Comparison of ENCODE assay signal across 1 cellular context in the genomic region with DNA sequence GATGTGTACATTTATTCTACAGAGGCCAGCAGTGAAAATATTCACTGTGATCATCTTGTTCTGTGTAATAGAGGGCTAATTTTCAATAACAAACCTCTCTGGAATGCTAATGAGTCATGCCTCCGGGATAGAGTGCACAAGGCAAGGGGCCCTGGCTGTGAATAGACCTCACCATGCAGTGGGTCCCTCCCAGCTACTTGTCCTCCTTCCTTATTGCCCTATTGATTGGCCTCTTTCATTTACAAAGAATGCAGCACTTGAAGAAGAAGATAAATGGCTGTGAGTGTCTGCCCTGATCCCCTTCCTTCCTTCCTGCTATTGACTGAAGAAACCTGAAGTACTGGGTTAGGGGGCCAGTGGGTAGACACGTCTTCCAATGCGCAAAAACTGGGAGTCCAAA.
TF ChIP-seq lines count a peak whose summit lies in the region.

No MANE protein-coding gene starts in this region.

TF ChIP-seq in GM23338, 12 proteins besides CTCF, POLR2A, EP300 and RAD21 (continued from another document):
- TF ChIP-seq, protein P1, sequence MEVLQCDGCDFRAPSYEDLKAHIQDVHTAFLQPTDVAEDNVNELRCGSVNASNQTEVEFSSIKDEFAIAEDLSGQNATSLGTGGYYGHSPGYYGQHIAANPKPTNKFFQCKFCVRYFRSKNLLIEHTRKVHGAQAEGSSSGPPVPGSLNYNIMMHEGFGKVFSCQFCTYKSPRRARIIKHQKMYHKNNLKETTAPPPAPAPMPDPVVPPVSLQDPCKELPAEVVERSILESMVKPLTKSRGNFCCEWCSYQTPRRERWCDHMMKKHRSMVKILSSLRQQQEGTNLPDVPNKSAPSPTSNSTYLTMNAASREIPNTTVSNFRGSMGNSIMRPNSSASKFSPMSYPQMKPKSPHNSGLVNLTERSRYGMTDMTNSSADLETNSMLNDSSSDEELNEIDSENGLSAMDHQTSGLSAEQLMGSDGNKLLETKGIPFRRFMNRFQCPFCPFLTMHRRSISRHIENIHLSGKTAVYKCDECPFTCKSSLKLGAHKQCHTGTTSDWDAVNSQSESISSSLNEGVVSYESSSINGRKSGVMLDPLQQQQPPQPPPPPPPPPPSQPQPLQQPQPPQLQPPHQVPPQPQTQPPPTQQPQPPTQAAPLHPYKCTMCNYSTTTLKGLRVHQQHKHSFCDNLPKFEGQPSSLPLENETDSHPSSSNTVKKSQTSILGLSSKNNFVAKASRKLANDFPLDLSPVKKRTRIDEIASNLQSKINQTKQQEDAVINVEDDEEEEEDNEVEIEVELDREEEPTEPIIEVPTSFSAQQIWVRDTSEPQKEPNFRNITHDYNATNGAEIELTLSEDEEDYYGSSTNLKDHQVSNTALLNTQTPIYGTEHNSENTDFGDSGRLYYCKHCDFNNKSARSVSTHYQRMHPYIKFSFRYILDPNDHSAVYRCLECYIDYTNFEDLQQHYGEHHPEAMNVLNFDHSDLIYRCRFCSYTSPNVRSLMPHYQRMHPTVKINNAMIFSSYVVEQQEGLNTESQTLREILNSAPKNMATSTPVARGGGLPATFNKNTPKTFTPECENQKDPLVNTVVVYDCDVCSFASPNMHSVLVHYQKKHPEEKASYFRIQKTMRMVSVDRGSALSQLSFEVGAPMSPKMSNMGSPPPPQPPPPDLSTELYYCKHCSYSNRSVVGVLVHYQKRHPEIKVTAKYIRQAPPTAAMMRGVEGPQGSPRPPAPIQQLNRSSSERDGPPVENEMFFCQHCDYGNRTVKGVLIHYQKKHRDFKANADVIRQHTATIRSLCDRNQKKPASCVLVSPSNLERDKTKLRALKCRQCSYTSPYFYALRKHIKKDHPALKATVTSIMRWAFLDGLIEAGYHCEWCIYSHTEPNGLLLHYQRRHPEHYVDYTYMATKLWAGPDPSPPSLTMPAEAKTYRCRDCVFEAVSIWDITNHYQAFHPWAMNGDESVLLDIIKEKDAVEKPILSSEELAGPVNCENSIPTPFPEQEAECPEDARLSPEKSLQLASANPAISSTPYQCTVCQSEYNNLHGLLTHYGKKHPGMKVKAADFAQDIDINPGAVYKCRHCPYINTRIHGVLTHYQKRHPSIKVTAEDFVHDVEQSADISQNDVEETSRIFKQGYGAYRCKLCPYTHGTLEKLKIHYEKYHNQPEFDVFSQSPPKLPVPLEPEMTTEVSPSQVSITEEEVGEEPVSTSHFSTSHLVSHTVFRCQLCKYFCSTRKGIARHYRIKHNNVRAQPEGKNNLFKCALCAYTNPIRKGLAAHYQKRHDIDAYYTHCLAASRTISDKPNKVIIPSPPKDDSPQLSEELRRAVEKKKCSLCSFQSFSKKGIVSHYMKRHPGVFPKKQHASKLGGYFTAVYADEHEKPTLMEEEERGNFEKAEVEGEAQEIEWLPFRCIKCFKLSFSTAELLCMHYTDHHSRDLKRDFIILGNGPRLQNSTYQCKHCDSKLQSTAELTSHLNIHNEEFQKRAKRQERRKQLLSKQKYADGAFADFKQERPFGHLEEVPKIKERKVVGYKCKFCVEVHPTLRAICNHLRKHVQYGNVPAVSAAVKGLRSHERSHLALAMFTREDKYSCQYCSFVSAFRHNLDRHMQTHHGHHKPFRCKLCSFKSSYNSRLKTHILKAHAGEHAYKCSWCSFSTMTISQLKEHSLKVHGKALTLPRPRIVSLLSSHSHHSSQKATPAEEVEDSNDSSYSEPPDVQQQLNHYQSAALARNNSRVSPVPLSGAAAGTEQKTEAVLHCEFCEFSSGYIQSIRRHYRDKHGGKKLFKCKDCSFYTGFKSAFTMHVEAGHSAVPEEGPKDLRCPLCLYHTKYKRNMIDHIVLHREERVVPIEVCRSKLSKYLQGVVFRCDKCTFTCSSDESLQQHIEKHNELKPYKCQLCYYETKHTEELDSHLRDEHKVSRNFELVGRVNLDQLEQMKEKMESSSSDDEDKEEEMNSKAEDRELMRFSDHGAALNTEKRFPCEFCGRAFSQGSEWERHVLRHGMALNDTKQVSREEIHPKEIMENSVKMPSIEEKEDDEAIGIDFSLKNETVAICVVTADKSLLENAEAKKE (CRISPR knock-in tag; IDR thresholded peaks at IDR 0.05) = no peak
- no peak for TF ChIP-seq ZNF114 (CRISPR knock-in tag; IDR thresholded peaks at IDR 0.05)
- no peak for TF ChIP-seq NANOG (IDR thresholded peaks at IDR 0.05; ENCODE audit: borderline replicate concordance)
- no peak for TF ChIP-seq ZNF331 (CRISPR knock-in tag; IDR thresholded peaks at IDR 0.05; ENCODE audit: low read depth)
- no peak for TF ChIP-seq EZH2phosphoT487 (IDR thresholded peaks at IDR 0.05; ENCODE audit: unreplicated experiment)
- no peak for TF ChIP-seq EZH2 (IDR thresholded peaks at IDR 0.05; ENCODE audit: low read depth, unreplicated experiment)
- TF ChIP-seq, protein P2, sequence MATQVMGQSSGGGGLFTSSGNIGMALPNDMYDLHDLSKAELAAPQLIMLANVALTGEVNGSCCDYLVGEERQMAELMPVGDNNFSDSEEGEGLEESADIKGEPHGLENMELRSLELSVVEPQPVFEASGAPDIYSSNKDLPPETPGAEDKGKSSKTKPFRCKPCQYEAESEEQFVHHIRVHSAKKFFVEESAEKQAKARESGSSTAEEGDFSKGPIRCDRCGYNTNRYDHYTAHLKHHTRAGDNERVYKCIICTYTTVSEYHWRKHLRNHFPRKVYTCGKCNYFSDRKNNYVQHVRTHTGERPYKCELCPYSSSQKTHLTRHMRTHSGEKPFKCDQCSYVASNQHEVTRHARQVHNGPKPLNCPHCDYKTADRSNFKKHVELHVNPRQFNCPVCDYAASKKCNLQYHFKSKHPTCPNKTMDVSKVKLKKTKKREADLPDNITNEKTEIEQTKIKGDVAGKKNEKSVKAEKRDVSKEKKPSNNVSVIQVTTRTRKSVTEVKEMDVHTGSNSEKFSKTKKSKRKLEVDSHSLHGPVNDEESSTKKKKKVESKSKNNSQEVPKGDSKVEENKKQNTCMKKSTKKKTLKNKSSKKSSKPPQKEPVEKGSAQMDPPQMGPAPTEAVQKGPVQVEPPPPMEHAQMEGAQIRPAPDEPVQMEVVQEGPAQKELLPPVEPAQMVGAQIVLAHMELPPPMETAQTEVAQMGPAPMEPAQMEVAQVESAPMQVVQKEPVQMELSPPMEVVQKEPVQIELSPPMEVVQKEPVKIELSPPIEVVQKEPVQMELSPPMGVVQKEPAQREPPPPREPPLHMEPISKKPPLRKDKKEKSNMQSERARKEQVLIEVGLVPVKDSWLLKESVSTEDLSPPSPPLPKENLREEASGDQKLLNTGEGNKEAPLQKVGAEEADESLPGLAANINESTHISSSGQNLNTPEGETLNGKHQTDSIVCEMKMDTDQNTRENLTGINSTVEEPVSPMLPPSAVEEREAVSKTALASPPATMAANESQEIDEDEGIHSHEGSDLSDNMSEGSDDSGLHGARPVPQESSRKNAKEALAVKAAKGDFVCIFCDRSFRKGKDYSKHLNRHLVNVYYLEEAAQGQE (IDR thresholded peaks at IDR 0.05; ENCODE audit: unreplicated experiment) = no peak
